In genomic region chr6:1625352-1625773, GRCh38 we compare ENCODE assay signal across 8 cellular contexts. TPM values are rescaled to one million over a fixed set of nuclear protein-coding genes. Genes with fewer than 3 reads are reported as not detected.
DNase-seq lines count a peak whose midpoint lies in the region; TF ChIP-seq lines count a peak whose summit lies in the region.

No MANE protein-coding gene starts in this region.

- intact Hi-C loops in ascending aorta (cut with DNase I) = loop anchor here (2.0 to 5.0 kb wide), 4 partner anchors 61 to 259 kb away; no protein-coding TSS in a partner anchor

- peaks cover 0 to 5% (median 4%) of the 10 kb centered on the region in 3 experiments; a peak in 4 of 7 replicates for H3K36me3 Mint-ChIP-seq in H9 (ENCODE audit: insufficient read depth in 1 of 3, low read depth in 3 of 3)

- H2BK15ac ChIP-seq in H9 (ENCODE audit: low read depth, low read length) = no peak overlapping the region

- H3K4me1 Mint-ChIP-seq in H9 = peaks cover 10 to 15% of the 10 kb centered on the region in 2 experiments

- no peak overlapping the region for H3T11ph ChIP-seq in H9 (ENCODE audit: low read length)

- H2AFZ ChIP-seq in H9 (ENCODE audit: low read length) = no peak overlapping the region
- no peak overlapping the region for H2AFZ ChIP-seq in smooth muscle cell (ENCODE audit: low read depth)
- no peak overlapping the region for H2AFZ ChIP-seq in SK-N-SH (ENCODE audit: low read depth)

- H2BK12ac ChIP-seq in H9 (ENCODE audit: insufficient read length, low read depth, low read length) = no peak overlapping the region

- H4K91ac ChIP-seq in H9 (ENCODE audit: insufficient read length, low read depth, low read length) = no peak overlapping the region

- no peak overlapping the region for H3K23ac ChIP-seq in H9 (ENCODE audit: insufficient read length, low read depth, low read length)

- H3K9me3 Mint-ChIP-seq in H9 = no peaks in the 10 kb centered on the region; a peak in 1 of 5 replicates

- no peak overlapping the region for H3K14ac ChIP-seq in H9 (ENCODE audit: insufficient read depth, low read length)

- H3K27ac ChIP-seq in H9 (ENCODE audit: insufficient read length, low read depth, low read length) = no peak overlapping the region
- peak overlapping the region; percentile 96 to 100 for H3K27ac ChIP-seq in ascending aorta
- no peak overlapping the region for H3K27ac ChIP-seq in smooth muscle cell (ENCODE audit: low read depth)
- H3K27ac ChIP-seq in SK-N-SH (ENCODE audit: low read depth in 2 of 2, low read length in 1 of 2) = no peak overlapping the region

- H3K27ac Mint-ChIP-seq in H9 = no peak overlapping the region

- TF ChIP-seq CTCF in H9 (conservative IDR thresholded peaks at IDR 0.05) (no peak), ascending aorta (IDR thresholded peaks at IDR 0.05) (no peak), smooth muscle cell (IDR thresholded peaks at IDR 0.05; ENCODE audit: borderline replicate concordance, insufficient read depth, poor library complexity, severe bottlenecking) (no peak), SK-N-SH (IDR thresholded peaks at IDR 0.05) (no peak)

- no peak overlapping the region for H2BK5ac ChIP-seq in H9 (ENCODE audit: insufficient read length, low read length)

- no CpG with 5 or more reads among the region's 11 CpGs for WGBS in H9 (ENCODE audit: extremely low coverage, insufficient read length, low lambda C conversion rate)
- 17% methylated on average over 11 of the region's 11 CpGs for WGBS in smooth muscle cell (ENCODE audit: low lambda C conversion rate)
- 97% methylated on average over 11 of the region's 11 CpGs for WGBS in SK-N-SH (ENCODE audit: low lambda C conversion rate)

- H3K56ac ChIP-seq in H9 (ENCODE audit: insufficient read length, low read depth, low read length) = no peak overlapping the region

- H2AK5ac ChIP-seq in H9 (ENCODE audit: insufficient read length, low read length) = no peak overlapping the region

- H3K4me3 ChIP-seq in ascending aorta = peak overlapping the region; percentile 72 to 94
- H3K4me3 ChIP-seq in iPS-15b (ENCODE audit: low read depth, low read length) = peak overlapping the region; percentile 45
- H3K4me3 ChIP-seq in smooth muscle cell = peak overlapping the region; percentile 57
- H3K4me3 ChIP-seq in SK-N-SH (ENCODE audit: low read depth in 2 of 2, low read length in 1 of 2) = no peak overlapping the region

- no peak overlapping the region for H2BK120ac ChIP-seq in H9 (ENCODE audit: low read depth, low read length, poor library complexity, severe bottlenecking)

- H4K8ac ChIP-seq in H9 (replicated peaks; ENCODE audit: insufficient read length, low read depth, low read length) = no peak overlapping the region

- DNase-seq in H9 = no peak
- DNase-seq in ascending aorta (ENCODE audit: low spot score in 2 of 2) = no peak
- no peak for DNase-seq in smooth muscle cell (lab: John Stamatoyannopoulos, UW; ENCODE audit: unreplicated experiment)
- DNase-seq in activated gamma-delta T cell treated with Interleukin-2 at 50 U/mL for 16 hours = no peak
- DNase-seq in SK-N-SH = no peak
- DNase-seq in NCI-H1930 (lab: John Stamatoyannopoulos, UW) = no peak
- DNase-seq in NCI-H2196 treated with DMSO at 0.1 percent for 48 hours (lab: John Stamatoyannopoulos, UW; ENCODE audit: unreplicated experiment) = no peak

- no peaks in the 10 kb centered on the region for H3K4me1 ChIP-seq in H9 (ENCODE audit: insufficient read depth, low read length)
- H3K4me1 ChIP-seq in ascending aorta = peaks cover 6 to 39% of the 10 kb centered on the region in 2 donors
- H3K4me1 ChIP-seq in iPS-15b (ENCODE audit: control insufficient read depth, insufficient read depth, low read length) = no peaks in the 10 kb centered on the region
- H3K4me1 ChIP-seq in smooth muscle cell (ENCODE audit: low read depth) = peaks cover 16% of the 10 kb centered on the region
- peaks cover 0 to 25% of the 10 kb centered on the region in 2 experiments; a peak in 2 of 4 replicates for H3K4me1 ChIP-seq in SK-N-SH (ENCODE audit: control insufficient read depth in 1 of 2, insufficient read depth in 2 of 2, low read depth in 1 of 2, low read length in 1 of 2)

- TF ChIP-seq EP300 in SK-N-SH (IDR thresholded peaks at IDR 0.05; ENCODE audit: borderline replicate concordance in 1 of 2, low read depth in 1 of 2, low read length in 1 of 2) = no peak

- POLR2A ChIA-PET in SK-N-SH (lab: Yijun Ruan, JAX) = no interaction called here

- H3K4ac ChIP-seq in H9 (ENCODE audit: low read depth, low read length) = no peak overlapping the region

- no peaks in the 10 kb centered on the region for H3K36me3 ChIP-seq in ascending aorta
- H3K36me3 ChIP-seq in iPS-15b (ENCODE audit: control insufficient read depth, insufficient read depth, low read length) = no peaks in the 10 kb centered on the region
- no peaks in the 10 kb centered on the region for H3K36me3 ChIP-seq in smooth muscle cell (ENCODE audit: low read depth)
- peaks cover 0 to 2% of the 10 kb centered on the region in 2 experiments for H3K36me3 ChIP-seq in SK-N-SH (replicated peaks in 1 of 2; ENCODE audit: control insufficient read depth in 1 of 2, insufficient read depth in 2 of 2, low read length in 1 of 2)

- H3K23me2 ChIP-seq in H9 (ENCODE audit: insufficient read length, low read depth, low read length, poor library complexity, severe bottlenecking) = peaks cover 12% of the 10 kb centered on the region

- peaks cover 80% of the 10 kb centered on the region for H3K27me3 ChIP-seq in H9 (ENCODE audit: insufficient read depth, low read length)
- no peaks in the 10 kb centered on the region for H3K27me3 ChIP-seq in ascending aorta
- H3K27me3 ChIP-seq in iPS-15b (ENCODE audit: control insufficient read depth, insufficient read depth, low read length) = peaks cover 94% of the 10 kb centered on the region
- peaks cover 95% of the 10 kb centered on the region for H3K27me3 ChIP-seq in smooth muscle cell (ENCODE audit: low read depth)
- H3K27me3 ChIP-seq in SK-N-SH (ENCODE audit: insufficient read depth) = no peaks in the 10 kb centered on the region

- no peak overlapping the region for H2BK20ac ChIP-seq in H9 (ENCODE audit: low read depth, low read length, poor library complexity, severe bottlenecking)

- TF ChIP-seq RAD21 in SK-N-SH (IDR thresholded peaks at IDR 0.05; ENCODE audit: low read length) = no peak

- CTCF ChIA-PET in SK-N-SH (lab: Yijun Ruan, JAX) = interaction anchor here (1.0 to 2.5 kb wide), 2 partner anchors 8 to 479 kb away, joined by 3 to 9 read pairs; no protein-coding TSS in a partner anchor

- no peaks in the 10 kb centered on the region for H3K79me1 ChIP-seq in H9 (ENCODE audit: insufficient read depth, low read depth, low read length, poor library complexity, severe bottlenecking)

- no peak overlapping the region for H3K18ac ChIP-seq in H9 (ENCODE audit: insufficient read length, low read depth, low read length)

- H3K4me2 ChIP-seq in H9 (ENCODE audit: insufficient read depth, insufficient read length, low read length) (peak overlapping the region; percentile 56), smooth muscle cell (peak overlapping the region; percentile 92), SK-N-SH (no peak overlapping the region)

- no peaks in the 10 kb centered on the region for H3K79me2 ChIP-seq in H9 (ENCODE audit: insufficient read depth, low read length)
- H3K79me2 ChIP-seq in smooth muscle cell (ENCODE audit: low read depth) = no peaks in the 10 kb centered on the region
- H3K79me2 ChIP-seq in SK-N-SH (ENCODE audit: insufficient read depth) = no peaks in the 10 kb centered on the region

- H3K9me2 ChIP-seq in SK-N-SH = no peaks in the 10 kb centered on the region

- H3K9ac ChIP-seq in H9 (ENCODE audit: extremely low read depth, insufficient read length, low read length) (no peak overlapping the region), iPS-15b (ENCODE audit: low read depth, low read length) (no peak overlapping the region), smooth muscle cell (ENCODE audit: low read depth) (no peak overlapping the region), SK-N-SH (no peak overlapping the region)

- H4K20me1 ChIP-seq in H9 (ENCODE audit: control insufficient read depth, insufficient read depth, insufficient read length) (peaks cover 3% of the 10 kb centered on the region), smooth muscle cell (ENCODE audit: low read depth) (no peaks in the 10 kb centered on the region), SK-N-SH (ENCODE audit: insufficient read depth) (no peaks in the 10 kb centered on the region)

- H4K5ac ChIP-seq in H9 (ENCODE audit: insufficient read length, low read depth, low read length) = no peak overlapping the region

- H3K9me3 ChIP-seq in H9 (ENCODE audit: control insufficient read depth, low read depth, low read length) (no peaks in the 10 kb centered on the region), ascending aorta (no peaks in the 10 kb centered on the region), iPS-15b (ENCODE audit: control insufficient read depth, insufficient read depth, low read length) (no peaks in the 10 kb centered on the region), smooth muscle cell (replicated peaks; ENCODE audit: low read depth) (no peaks in the 10 kb centered on the region), SK-N-SH (no peaks in the 10 kb centered on the region)

- H3K27me3 Mint-ChIP-seq in H9 (ENCODE audit: low read depth) = peaks cover 98% of the 10 kb centered on the region

- peak overlapping the region; percentile 35 to 74; a peak in 4 of 5 replicates for H3K4me3 Mint-ChIP-seq in H9

- H3F3A ChIP-seq in smooth muscle cell (ENCODE audit: low read depth) = no peaks in the 10 kb centered on the region
- H3F3A ChIP-seq in SK-N-SH (replicated peaks; ENCODE audit: insufficient read depth) = no peaks in the 10 kb centered on the region

TF ChIP-seq in SK-N-SH, 30 proteins besides CTCF, POLR2A, EP300 and RAD21 (continues in another document):
- TF ChIP-seq POLR2AphosphoS5 (IDR thresholded peaks at IDR 0.05; ENCODE audit: low read depth, low read length) = no peak
- TF ChIP-seq ZBTB33 (IDR thresholded peaks at IDR 0.05; ENCODE audit: borderline replicate concordance, low read depth) = no peak

RNA-seq across cellular contexts. Expression of gene FOXC1, which starts 15.6 kb away (rescaled TPM):
- total RNA-seq in H9 (2021) = 0.04 TPM in 1 of 2 replicates, not detected in the other
- 125 TPM for total RNA-seq in ascending aorta
- total RNA-seq in smooth muscle cell = 0.58 and 1.4 TPM in 2 replicates
- 0.10 and 0.40 TPM in 2 replicates for polyA plus RNA-seq in smooth muscle cell
- 3.6 and 4.3 TPM in 2 replicates for polyA plus RNA-seq in SK-N-SH (2012; rRNA removed)
- polyA plus RNA-seq in SK-N-SH (2012; cell fraction: cytosol; rRNA removed) = 4.3 TPM in 2 replicates
- polyA plus RNA-seq in SK-N-SH (2012; cell fraction: nucleus; rRNA removed) = 5.0 and 5.6 TPM in 2 replicates

Comparison
In these comparisons a context has a peak if more than half of its experiments do, and no peak if none do; other contexts are left out.
1. H3K27ac ChIP-seq: peak in ascending aorta (2 of 2); none in H9 (single experiment), smooth muscle cell (single experiment) and SK-N-SH (0 of 2).
2. H3K4me3 ChIP-seq: peak in ascending aorta (2 of 2), iPS-15b (single experiment) and smooth muscle cell (single experiment); none in SK-N-SH (0 of 2).
3. RNA of gene FOXC1, which starts 15.6 kb away (total RNA-seq): 125 TPM in ascending aorta (single experiment); 0.58 to 1.4 TPM in smooth muscle cell and 0.04 TPM in H9; every median in the first group is over 10 times any median in the second.